Comparison of ENCODE assay signal across 19 cellular contexts in genomic region chr12:94182971-94183701, GRCh38. TPM values are rescaled to one million over a fixed set of nuclear protein-coding genes. Genes with fewer than 3 reads are reported as not detected.
DNase-seq lines count a peak whose midpoint lies in the region; ATAC-seq and TF ChIP-seq lines count a peak whose summit lies in the region.
"Had no signal": no experiment of that assay in that cellular context is flagged by ENCODE, and none has a peak within 500 bp of the region (broad histone marks: within the 10 kb centered on the region; RNA-seq: fewer than 3 reads in every experiment).

No MANE protein-coding gene starts in this region.

- H3K36me3 Mint-ChIP-seq in chondrocyte (ENCODE audit: low read depth): peaks cover under 1% of the 10 kb centered on the region

- H3K4me3 ChIP-seq in right lobe of liver: no peak overlapping the region

- H3K27ac ChIP-seq in right lobe of liver: peak overlapping the region in 2 of 3 donors; percentile 43 to 67
- H3K27ac ChIP-seq: HL-60 had no signal

- H3K27me3 Mint-ChIP-seq in chondrocyte (ENCODE audit: low read depth): peaks cover 2% of the 10 kb centered on the region

- intact Hi-C loops in right lobe of liver (cut with DNase I): no loop called here

- no peak overlapping the region for H3K4me3 Mint-ChIP-seq in chondrocyte (ENCODE audit: unreplicated experiment)
- H3K4me3 Mint-ChIP-seq: HFFc6 had no signal

- peak; percentile 8 for DNase-seq in NCI-H748 (lab: John Stamatoyannopoulos, UW; ENCODE audit: unreplicated experiment)
- DNase-seq in NCI-H748 treated with DMSO at 0.1 percent for 48 hours (lab: John Stamatoyannopoulos, UW): no peak
- DNase-seq in chondrocyte (ENCODE audit: low spot score): no peak
- no peak for DNase-seq in right lobe of liver
- no peak for DNase-seq in activated CD4-positive, alpha-beta T cell treated with anti-CD3 and anti-CD28 coated beads for 1 hour
- no peak for DNase-seq in SIG-M5 (lab: John Stamatoyannopoulos, UW)
- DNase-seq: C1 segment of cervical spinal cord, DMS 273 treated with DMSO at 0.1 percent for 48 hours, HFFc6, KG1, NCI-H1417 treated with DMSO at 0.1 percent for 48 hours, NCI-H2029 treated with DMSO at 0.1 percent for 48 hours, NCI-H226, NCI-H524 treated with DMSO at 0.1 percent for 48 hours, Right ventricle myocardium superior, SK-N-SH had no signal

- no peak for TF ChIP-seq POLR2A in right lobe of liver (IDR thresholded peaks at IDR 0.05)

- peaks cover 3% of the 10 kb centered on the region for H3K9me3 Mint-ChIP-seq in chondrocyte (ENCODE audit: low read depth)

- no peaks in the 10 kb centered on the region for H3K9me3 ChIP-seq in right lobe of liver
- H3K9me3 ChIP-seq: SK-N-SH had no signal

- ATAC-seq in right lobe of liver (peak in 3 of 4 donors; percentile 6 to 34 (median 14)), GM18873 (IDR thresholded peaks at IDR 0.05; ENCODE audit: low FRiP score, unreplicated experiment) (no peak), HG02973 (IDR thresholded peaks at IDR 0.05; ENCODE audit: unreplicated experiment) (no peak)

- H3K36me3 ChIP-seq in right lobe of liver: no peaks in the 10 kb centered on the region

- H3K4me1 ChIP-seq in right lobe of liver: peaks cover 0 to 24% (median 12%) of the 10 kb centered on the region in 4 donors

- peak overlapping the region; percentile 10 for H3K27ac Mint-ChIP-seq in chondrocyte (ENCODE audit: unreplicated experiment)
- H3K27ac Mint-ChIP-seq: HFFc6 had no signal

- TF ChIP-seq CTCF in chondrocyte (IDR thresholded peaks at IDR 0.05) (no peak), right lobe of liver (IDR thresholded peaks at IDR 0.05) (no peak)

- H3K27me3 ChIP-seq in right lobe of liver: no peaks in the 10 kb centered on the region

- peaks cover 11% of the 10 kb centered on the region for H3K4me1 Mint-ChIP-seq in chondrocyte (ENCODE audit: low read depth)

- 30% methylated on average over 5 of the region's 5 CpGs for WGBS in right lobe of liver (ENCODE audit: insufficient coverage, low coverage, low lambda C conversion rate, missing lambda C conversion rate)

RNA-seq across cellular contexts. Expression of gene PLXNC1, which starts 34.8 kb away (rescaled TPM):
- total RNA-seq in chondrocyte (0.67 to 1.4 TPM (median 0.72 TPM) in 3 replicates), right lobe of liver (1 to 10 TPM; 1.6 to 7.0 (median 3.5) TPM)

Comparison
In these comparisons a context has a peak if more than half of its experiments do, and no peak if none do; other contexts are left out.
1. ATAC-seq: peak in right lobe of liver (3 of 4); none in GM18873 (single experiment) and HG02973 (single experiment).